In the genomic region with DNA sequence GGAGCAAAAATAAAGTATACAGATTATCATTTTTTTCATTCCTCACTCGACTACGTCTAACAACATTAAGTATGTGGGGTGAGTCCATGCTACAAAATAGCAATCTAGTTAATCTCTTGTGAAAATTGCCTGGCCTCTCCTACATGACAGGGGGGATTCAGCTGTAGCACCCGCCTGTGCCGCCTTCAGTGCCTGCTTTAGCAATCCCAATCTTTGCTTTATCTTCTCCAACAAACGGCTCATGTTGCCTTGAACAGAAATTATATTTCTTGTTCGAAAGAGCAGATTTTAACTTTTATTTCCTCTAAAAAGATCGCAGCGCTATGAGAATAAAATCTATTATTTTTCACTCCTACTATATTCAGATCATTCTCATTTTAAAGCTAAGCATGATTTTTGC, we compare ENCODE assay signal across 24 cellular contexts. TPM values are rescaled to one million over a fixed set of nuclear protein-coding genes. Genes with fewer than 3 reads are reported as not detected.
DNase-seq lines count a peak whose midpoint lies in the region; ATAC-seq and TF ChIP-seq lines count a peak whose summit lies in the region.
"Had no signal": no experiment of that assay in that cellular context is flagged by ENCODE, and none has a peak within 500 bp of the region (broad histone marks: within the 10 kb centered on the region; RNA-seq: fewer than 3 reads in every experiment).

No MANE protein-coding gene starts in this region.

- TF ChIP-seq CTCF in cardiac muscle cell (IDR thresholded peaks at IDR 0.05; ENCODE audit: low read depth, low read length) (no peak), heart left ventricle (IDR thresholded peaks at IDR 0.05) (no peak), nephron (IDR thresholded peaks at IDR 0.05; ENCODE audit: unreplicated experiment in 3 of 3) (no peak), GM13976 (IDR thresholded peaks at IDR 0.05; ENCODE audit: borderline replicate concordance, control extremely low read depth, extremely low read depth, insufficient read depth, missing control alignments) (no peak), Caco-2 (IDR thresholded peaks at IDR 0.05; ENCODE audit: insufficient read depth in 1 of 2, low read depth in 1 of 2, low read length in 1 of 2, severe bottlenecking in 1 of 2, unreplicated experiment in 1 of 2) (no peak)

- H3K27me3 Mint-ChIP-seq in nephron (ENCODE audit: low read depth) = peaks cover 21% of the 10 kb centered on the region
- no peaks in the 10 kb centered on the region for H3K27me3 Mint-ChIP-seq in Caco-2 (ENCODE audit: insufficient read depth, unreplicated experiment)

- POLR2A ChIA-PET in Caco-2 (lab: Charles Lee) = no interaction called here

- H3K36me3 ChIP-seq in cardiac muscle cell (no peaks in the 10 kb centered on the region), heart left ventricle (no peaks in the 10 kb centered on the region), ectodermal cell (ENCODE audit: control insufficient read depth, insufficient read depth, low read length) (no peaks in the 10 kb centered on the region), Caco-2 (ENCODE audit: control insufficient read depth, insufficient read depth, low read length) (no peaks in the 10 kb centered on the region)
- H3K36me3 ChIP-seq: MG63, neutrophil had no signal

- DNase-seq in cardiac muscle cell (ENCODE audit: low read depth in 1 of 2, low spot score in 1 of 2) (no peak), heart left ventricle (no peak), SKM-1 treated with dmso at 0.1 percent for 144 hours (lab: John Stamatoyannopoulos, UW; ENCODE audit: unreplicated experiment) (no peak), GM13976 (ENCODE audit: low spot score) (no peak), Caco-2 (no peak)
- DNase-seq: activated CD8-positive, alpha-beta memory T cell treated with anti-CD3 and anti-CD28 coated beads, Interleukin-2, amount 50 U/mL, for 48 hours; activated gamma-delta T cell; amniotic stem cell; CD4-positive, CD25-positive, alpha-beta regulatory T cell; DMS153; effector memory CD8-positive, alpha-beta T cell; HCEC 1CT; MG63; NCI-H187 treated with DMSO at 0.1 percent for 48 hours; stimulated activated CD4-positive, alpha-beta T cell treated with anti-CD3 and anti-CD28 coated beads, Interleukin-15, amount 100 ng/mL, for 24 hours; T-cell; testis had no signal

- ATAC-seq in heart left ventricle (no peak), GM21529 (IDR thresholded peaks at IDR 0.05; ENCODE audit: unreplicated experiment) (no peak)
- ATAC-seq: effector memory CD8-positive, alpha-beta T cell; T-cell had no signal

- no peaks in the 10 kb centered on the region for H3K9me3 Mint-ChIP-seq in nephron
- H3K9me3 Mint-ChIP-seq in Caco-2 (ENCODE audit: unreplicated experiment) = no peaks in the 10 kb centered on the region

- H3K9me3 ChIP-seq in cardiac muscle cell (ENCODE audit: low read depth) = no peaks in the 10 kb centered on the region
- H3K9me3 ChIP-seq in heart left ventricle = no peaks in the 10 kb centered on the region
- no peaks in the 10 kb centered on the region for H3K9me3 ChIP-seq in ectodermal cell (ENCODE audit: control insufficient read depth, low read length)
- H3K9me3 ChIP-seq in Caco-2 = no peaks in the 10 kb centered on the region; the same call in 1 of the 2 replicates
- H3K9me3 ChIP-seq: MG63, neutrophil, testis had no signal

- H3K27ac Mint-ChIP-seq in nephron (peak overlapping the region; percentile 94 to 99 (median 97)), Caco-2 (ENCODE audit: unreplicated experiment) (no peak overlapping the region)
- H3K27ac Mint-ChIP-seq: CD4-positive, CD25-positive, alpha-beta regulatory T cell; effector memory CD8-positive, alpha-beta T cell; memory B cell; T-cell had no signal

- H3K27me3 ChIP-seq in cardiac muscle cell = no peaks in the 10 kb centered on the region
- peaks cover 28 to 67% (median 39%) of the 10 kb centered on the region in 9 donors for H3K27me3 ChIP-seq in heart left ventricle
- H3K27me3 ChIP-seq in ectodermal cell (ENCODE audit: control insufficient read depth, insufficient read depth, low read length, poor library complexity, severe bottlenecking) = no peaks in the 10 kb centered on the region
- H3K27me3 ChIP-seq in Caco-2 (replicated peaks; ENCODE audit: control insufficient read depth, insufficient read depth, low read length) = no peaks in the 10 kb centered on the region
- H3K27me3 ChIP-seq: testis had no signal

- H3K36me3 Mint-ChIP-seq in nephron (ENCODE audit: low read depth) = peaks cover 4% of the 10 kb centered on the region
- no peaks in the 10 kb centered on the region for H3K36me3 Mint-ChIP-seq in Caco-2 (ENCODE audit: insufficient read depth, unreplicated experiment)
- H3K36me3 Mint-ChIP-seq: CD4-positive, CD25-positive, alpha-beta regulatory T cell; IgD-negative memory B cell; T-cell had no signal

- H3K4me1 ChIP-seq in cardiac muscle cell (ENCODE audit: low read depth) (no peaks in the 10 kb centered on the region), heart left ventricle (peaks cover 0 to 33% (median 3%) of the 10 kb centered on the region in 12 donors), ectodermal cell (ENCODE audit: control insufficient read depth, insufficient read depth, low read length) (peaks cover 6% of the 10 kb centered on the region), Caco-2 (no peaks in the 10 kb centered on the region)
- H3K4me1 ChIP-seq: testis had no signal

- H3K4me3 ChIP-seq in cardiac muscle cell (peak overlapping the region; percentile 91), heart left ventricle (no peak overlapping the region), ectodermal cell (ENCODE audit: insufficient read depth, low read depth, low read length) (peak overlapping the region; percentile 98), Caco-2 (ENCODE audit: low read depth, low read length) (no peak overlapping the region)
- H3K4me3 ChIP-seq: MG63 had no signal

- H3K27ac ChIP-seq in cardiac muscle cell (peak overlapping the region; percentile 91), heart left ventricle (no peak overlapping the region), ectodermal cell (ENCODE audit: insufficient read depth, low read depth, low read length, poor library complexity, severe bottlenecking) (no peak overlapping the region)
- H3K27ac ChIP-seq: neutrophil, testis had no signal

- 75 to 82% (median 78%) methylated on average over 8 of the region's 8 CpGs for WGBS in heart left ventricle, 4 donors
- 57 to 61% methylated on average over 8 of the region's 8 CpGs for WGBS in ectodermal cell, 2 experiments

- H3K4me1 Mint-ChIP-seq in nephron = peaks cover 14% of the 10 kb centered on the region
- H3K4me1 Mint-ChIP-seq in Caco-2 (ENCODE audit: low read depth, unreplicated experiment) = no peaks in the 10 kb centered on the region

- intact Hi-C loops in heart left ventricle (cut with DNase I) (loop anchor here in 5 of 10 donors (5.0 to 10.0 kb wide), 7 partner anchors 175 to 1085 kb away; no protein-coding TSS in a partner anchor), Caco-2 (cut with micrococcal nuclease; ENCODE audit: unreplicated experiment) (no loop called here)

- H3K4me3 Mint-ChIP-seq in nephron (peak overlapping the region; percentile 96 to 99 (median 98)), Caco-2 (ENCODE audit: unreplicated experiment) (no peak overlapping the region)
- H3K4me3 Mint-ChIP-seq: memory B cell had no signal

- TF ChIP-seq POLR2A in heart left ventricle (IDR thresholded peaks at IDR 0.05) = no peak

- no TSS peak for BruUV-seq in Caco-2 (replicated peaks; lab: Mats Ljungman, UMichigan)

- CTCF ChIA-PET in Caco-2 (lab: Charles Lee) = no interaction called here

- in situ Hi-C loops in GM13976 (cut with MboI; ENCODE audit: low sequenced_read_pairs, unreplicated experiment) = no loop called here

RNA-seq across cellular contexts. Expression of gene SOX11, which starts 2.4 kb away (rescaled TPM):
- 35.6 and 40.7 TPM in 2 replicates for total RNA-seq in cardiac muscle cell
- 9.3 and 10.6 TPM in 2 replicates for polyA plus RNA-seq in cardiac muscle cell
- total RNA-seq in heart left ventricle = 1 to 10 TPM in 7 of 9 donors, under 1 TPM in 2; 0.48 to 5.6 (median 1.5) TPM
- polyA plus RNA-seq in heart left ventricle = 1 to 10 TPM in 1 of 2 donors, under 1 TPM in 1; 0.64 to 1.0 TPM
- 121 TPM for polyA plus RNA-seq in ectodermal cell (2013, experiment 1 of 4)
- 127 TPM for polyA plus RNA-seq in ectodermal cell (2013, experiment 2 of 4)
- polyA plus RNA-seq in ectodermal cell (2013, experiment 3 of 4) = 81.4 TPM
- polyA plus RNA-seq in ectodermal cell (2013, experiment 4 of 4) = 87.8 TPM
- not detected in 2 replicates for total RNA-seq in Caco-2 (2022)
- total RNA-seq: CD4-positive, CD25-positive, alpha-beta regulatory T cell; T-cell had no signal
- polyA plus RNA-seq: CD4-positive, CD25-positive, alpha-beta regulatory T cell; IgD-negative memory B cell; keratinocyte had no signal

Comparison
In these comparisons a context has a peak if more than half of its experiments do, and no peak if none do; other contexts are left out.
1. H3K4me3 ChIP-seq: peak in cardiac muscle cell (single experiment) and ectodermal cell (single experiment); none in heart left ventricle (0 of 12) and Caco-2 (single experiment).